In the genomic region with DNA sequence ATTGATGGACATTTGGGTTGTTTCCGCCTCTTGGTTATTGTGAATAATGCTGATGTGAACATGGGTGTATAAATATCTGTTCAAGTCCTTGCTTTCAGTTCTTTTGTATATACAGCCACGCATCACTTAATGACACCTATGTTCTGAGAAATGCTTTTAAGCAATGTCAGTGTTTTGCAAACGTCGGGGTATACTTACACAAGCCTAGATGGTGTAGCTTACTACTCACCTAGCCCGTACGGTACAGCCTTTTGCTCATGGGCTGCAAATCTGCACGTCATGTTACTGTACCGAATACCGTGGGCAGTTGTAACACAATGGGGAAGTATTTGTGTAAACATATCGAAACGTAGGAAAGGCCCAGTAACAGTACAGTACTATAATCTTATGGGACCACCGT, we compare ENCODE assay signal across 1 cellular context.
TF ChIP-seq lines count a peak whose summit lies in the region.

No MANE protein-coding gene starts in this region.

TF ChIP-seq in neural cell, 6 proteins besides CTCF, POLR2A, EP300 and RAD21 (continued from another document):
- TF ChIP-seq REST (IDR thresholded peaks at IDR 0.05; ENCODE audit: borderline replicate concordance): no peak
